In genomic region chr4:1176398-1177273, GRCh38 we compare ENCODE assay signal across 20 cellular contexts. TPM values are rescaled to one million over a fixed set of nuclear protein-coding genes. Genes with fewer than 3 reads are reported as not detected.
DNase-seq lines count a peak whose midpoint lies in the region; ATAC-seq, FAIRE-seq and TF ChIP-seq lines count a peak whose summit lies in the region.
"Had no signal": no experiment of that assay in that cellular context is flagged by ENCODE, and none has a peak within 500 bp of the region (broad histone marks: within the 10 kb centered on the region; RNA-seq: fewer than 3 reads in every experiment).

No MANE protein-coding gene starts in this region.

- peak; percentile 6 for FAIRE-seq in H54 (lab: Jason Lieb, UNC)
- FAIRE-seq: TTC549 had no signal

- intact Hi-C loops in CD4-positive, alpha-beta T cell (cut with DNase I, micrococcal nuclease): no loop called here
- intact Hi-C loops in posterior vena cava (cut with DNase I): no loop called here

- peaks cover 5% of the 10 kb centered on the region for H3K9me3 Mint-ChIP-seq in CD4-positive, alpha-beta T cell
- H3K9me3 Mint-ChIP-seq in central memory CD8-positive, alpha-beta T cell: peaks cover 12% of the 10 kb centered on the region
- peaks cover 9% of the 10 kb centered on the region for H3K9me3 Mint-ChIP-seq in natural killer cell treated with Interleukin-12 subunit alpha and Interleukin-12 subunit beta and Interleukin-15 and Interleukin-18, amount 100 ng/mL, for 72 hours

- peaks cover 19% of the 10 kb centered on the region for H3K27me3 ChIP-seq in CD4-positive, alpha-beta T cell (ENCODE audit: control insufficient read depth, insufficient read depth, low read length)

- POLR2A ChIA-PET in CD4-positive, alpha-beta T cell (lab: Charles Lee): no interaction called here

- H3K27ac ChIP-seq in CD4-positive, alpha-beta T cell (ENCODE audit: low read depth, low read length): no peak overlapping the region
- H3K27ac ChIP-seq: colonic mucosa, neutrophil had no signal

- TF ChIP-seq POLR2A in H54 (IDR thresholded peaks at IDR 0.05; ENCODE audit: low read depth, low read length): no peak

- no peak overlapping the region for H3K27ac Mint-ChIP-seq in CD4-positive, alpha-beta T cell
- no peak overlapping the region for H3K27ac Mint-ChIP-seq in central memory CD8-positive, alpha-beta T cell (ENCODE audit: low read depth)
- peak overlapping the region in 1 of 2 donors; percentile 1 for H3K27ac Mint-ChIP-seq in natural killer cell treated with Interleukin-12 subunit alpha and Interleukin-12 subunit beta and Interleukin-15 and Interleukin-18, amount 100 ng/mL, for 72 hours
- H3K27ac Mint-ChIP-seq: activated CD4-positive, alpha-beta memory T cell treated with anti-CD3 and anti-CD28 coated beads for 36 hours; activated T-helper 2 cell treated with anti-CD3 and anti-CD28 coated beads, Interferon-gamma antibody, Interleukin-2, Interleukin-4, amounts not matched to agents 10 μg/mL and 5 μg/mL and 100 μg/mL, durations not matched to agents 14 hours and 24 hours and 36 hours; B cell had no signal

- H3K27me3 Mint-ChIP-seq in CD4-positive, alpha-beta T cell: peaks cover 16% of the 10 kb centered on the region
- H3K27me3 Mint-ChIP-seq in central memory CD8-positive, alpha-beta T cell: no peaks in the 10 kb centered on the region
- peaks cover 0 to 4% of the 10 kb centered on the region in 2 donors for H3K27me3 Mint-ChIP-seq in natural killer cell treated with Interleukin-12 subunit alpha and Interleukin-12 subunit beta and Interleukin-15 and Interleukin-18, amount 100 ng/mL, for 72 hours

- no peak for DNase-seq in CD4-positive, alpha-beta T cell
- no peak for DNase-seq in H54 (ENCODE audit: insufficient read length, low spot score)
- no peak for DNase-seq in central memory CD8-positive, alpha-beta T cell (ENCODE audit: low spot score in 2 of 2)
- DNase-seq in natural killer cell treated with Interleukin-12 subunit alpha and Interleukin-12 subunit beta and Interleukin-15 and Interleukin-18, amount 100 ng/mL, for 72 hours (ENCODE audit: low spot score): no peak
- DNase-seq in posterior vena cava (ENCODE audit: low spot score): no peak
- DNase-seq: DMS153; mesendoderm; MM.1S; NCI-H1694; NCI-H526 treated with DMSO at 0.1 percent for 48 hours; stimulated activated CD4-positive, alpha-beta T cell treated with anti-CD3 and anti-CD28 coated beads, Interleukin-4, amount 100 ng/mL, for 1 hour had no signal

- CTCF ChIA-PET in CD4-positive, alpha-beta T cell (lab: Charles Lee): no interaction called here

- peaks cover 5% of the 10 kb centered on the region for H3K9me3 ChIP-seq in CD4-positive, alpha-beta T cell (ENCODE audit: control insufficient read depth, low read length)
- H3K9me3 ChIP-seq: colonic mucosa, neutrophil, sigmoid colon had no signal

- no peak overlapping the region for H3K4me3 Mint-ChIP-seq in CD4-positive, alpha-beta T cell
- H3K4me3 Mint-ChIP-seq in central memory CD8-positive, alpha-beta T cell: peak overlapping the region; percentile 43
- H3K4me3 Mint-ChIP-seq in natural killer cell treated with Interleukin-12 subunit alpha and Interleukin-12 subunit beta and Interleukin-15 and Interleukin-18, amount 100 ng/mL, for 72 hours: peak overlapping the region; percentile 58
- H3K4me3 Mint-ChIP-seq: activated CD4-positive, alpha-beta memory T cell treated with anti-CD3 and anti-CD28 coated beads for 36 hours; B cell had no signal

- TF ChIP-seq CTCF in CD4-positive, alpha-beta T cell (IDR thresholded peaks at IDR 0.05): no peak

- peaks cover 8% of the 10 kb centered on the region for H3K36me3 Mint-ChIP-seq in CD4-positive, alpha-beta T cell (ENCODE audit: low read depth)
- peaks cover 9% of the 10 kb centered on the region for H3K36me3 Mint-ChIP-seq in central memory CD8-positive, alpha-beta T cell (ENCODE audit: insufficient read depth)
- H3K36me3 Mint-ChIP-seq in natural killer cell treated with Interleukin-12 subunit alpha and Interleukin-12 subunit beta and Interleukin-15 and Interleukin-18, amount 100 ng/mL, for 72 hours: peaks cover 18% of the 10 kb centered on the region

- H3K4me1 Mint-ChIP-seq in CD4-positive, alpha-beta T cell (ENCODE audit: low read depth): peaks cover 11% of the 10 kb centered on the region
- H3K4me1 Mint-ChIP-seq in central memory CD8-positive, alpha-beta T cell: peaks cover 35% of the 10 kb centered on the region
- H3K4me1 Mint-ChIP-seq in natural killer cell treated with Interleukin-12 subunit alpha and Interleukin-12 subunit beta and Interleukin-15 and Interleukin-18, amount 100 ng/mL, for 72 hours (ENCODE audit: low read depth in 2 of 2): peaks cover 36 to 42% of the 10 kb centered on the region in 2 donors

- peak; percentile 37 for ATAC-seq in CD4-positive, alpha-beta T cell (ENCODE audit: poor library complexity)
- ATAC-seq in central memory CD8-positive, alpha-beta T cell (replicated peaks; ENCODE audit: extremely low read depth, poor library complexity, severe bottlenecking): no peak
- no peak for ATAC-seq in natural killer cell treated with Interleukin-12 subunit alpha and Interleukin-12 subunit beta and Interleukin-15 and Interleukin-18, amount 100 ng/mL, for 72 hours
- ATAC-seq in HG03108 (IDR thresholded peaks at IDR 0.05; ENCODE audit: unreplicated experiment) (no peak), GM18909 (IDR thresholded peaks at IDR 0.05; ENCODE audit: poor library complexity, unreplicated experiment) (no peak)

RNA-seq across cellular contexts. Expression of gene SPON2, which starts 4.3 kb away (rescaled TPM):
- 10 to 100 TPM; 12.8 to 15.7 TPM for total RNA-seq in CD4-positive, alpha-beta T cell
- total RNA-seq in natural killer cell treated with Interleukin-12 subunit alpha and Interleukin-12 subunit beta and Interleukin-15 and Interleukin-18, amount 100 ng/mL, for 72 hours: 10 to 100 TPM in 1 of 2 donors, 1 to 10 TPM in 1; 1.5 to 13.6 TPM
- total RNA-seq in posterior vena cava: 10 to 100 TPM; 18.1 to 63.3 TPM
